Comparison of ENCODE assay signal across 8 cellular contexts in the genomic region with DNA sequence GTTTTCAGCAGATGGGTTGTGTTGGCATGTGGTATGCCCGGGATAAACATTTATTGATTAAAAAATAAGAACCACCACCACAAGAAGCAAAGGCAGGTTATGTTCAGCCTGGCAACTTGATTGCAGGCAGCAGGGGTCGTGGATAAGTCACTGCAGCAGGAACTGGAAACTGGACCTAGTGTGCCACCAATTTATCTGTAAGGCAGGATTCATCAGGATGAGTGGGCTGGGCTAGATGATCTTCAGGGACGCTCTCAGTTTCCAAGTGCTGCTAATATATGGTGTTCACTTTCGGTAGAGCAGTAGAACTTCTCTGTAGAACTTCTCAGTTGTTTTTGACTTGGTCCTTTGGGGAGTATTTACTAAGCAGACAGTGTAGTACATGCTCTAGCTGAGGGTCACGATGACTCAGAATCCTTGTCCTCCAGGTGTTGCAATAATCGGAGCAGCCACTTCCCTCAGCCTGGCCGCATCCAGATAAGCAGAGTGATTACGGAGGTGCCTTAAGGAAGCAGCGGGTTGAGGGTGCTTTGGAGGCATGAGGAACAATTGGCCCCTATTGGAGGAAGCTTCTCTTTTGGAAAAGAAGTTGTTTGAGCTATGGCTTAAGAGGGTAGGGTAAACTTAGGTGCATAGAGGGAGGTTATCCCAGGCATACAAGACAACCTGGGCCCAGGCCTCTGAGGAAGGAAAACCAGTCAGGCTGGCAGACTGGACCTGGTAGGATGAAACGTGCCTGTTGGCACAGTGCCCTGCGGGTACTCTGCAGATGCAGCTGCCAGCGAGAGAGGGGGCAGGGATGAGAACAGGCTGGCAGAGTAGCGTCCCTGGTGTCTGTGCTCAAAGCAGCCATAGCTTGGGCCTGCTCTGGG.
DNase-seq lines count a peak whose midpoint lies in the region; ATAC-seq and TF ChIP-seq lines count a peak whose summit lies in the region.

No MANE protein-coding gene starts in this region.

- no peaks in the 10 kb centered on the region for H3K9me3 ChIP-seq in HCT116 (ENCODE audit: control insufficient read depth in 1 of 2, insufficient read depth in 1 of 2, low read depth in 1 of 2, low read length in 2 of 2)

- peak overlapping the region in 1 of 2 experiments; percentile 30; a peak in 2 of 4 replicates for H3K4me3 ChIP-seq in HCT116 (replicated peaks in 1 of 2; ENCODE audit: low read depth in 1 of 2, low read length in 2 of 2)

- no peaks in the 10 kb centered on the region for H4K20me1 ChIP-seq in HCT116 (ENCODE audit: insufficient read depth)

- H3K36me3 ChIP-seq in HCT116 (ENCODE audit: control insufficient read depth in 1 of 2, insufficient read depth in 2 of 2, low read length in 2 of 2) = no peaks in the 10 kb centered on the region

- no peaks in the 10 kb centered on the region for H3K79me2 ChIP-seq in HCT116 (ENCODE audit: insufficient read depth, low read length)

- POLR2A ChIA-PET in HCT116 (lab: Charles Lee) = no interaction called here

- peak overlapping the region; percentile 79 for H3K27ac ChIP-seq in HCT116 (ENCODE audit: low read depth, low read length)

- TF ChIP-seq RAD21 in HCT116 (IDR thresholded peaks at IDR 0.05; ENCODE audit: low read depth) = 0 out of 2 replicates have a peak, but pooled peaks have one; percentile 22

- ATAC-seq in HCT116 (peak; percentile 93), HG03045 (IDR thresholded peaks at IDR 0.05; ENCODE audit: unreplicated experiment) (no peak), HG02840 (IDR thresholded peaks at IDR 0.05; ENCODE audit: low FRiP score, unreplicated experiment) (no peak)

- CTCF ChIA-PET in HCT116 (lab: Charles Lee) = interaction anchor here (1.1 kb wide), 1 partner anchor 54 kb away, joined by 3 read pairs; no protein-coding TSS in a partner anchor

- H3K9me2 ChIP-seq in HCT116 (ENCODE audit: insufficient read depth) = no peaks in the 10 kb centered on the region

- H2AFZ ChIP-seq in HCT116 (ENCODE audit: low read depth, low read length, poor library complexity, severe bottlenecking) = peak overlapping the region; percentile 23

- peak overlapping the region; percentile 39 for H3K9ac ChIP-seq in HCT116 (ENCODE audit: low read length)

- no peak for TF ChIP-seq POLR2A in HCT116 (IDR thresholded peaks at IDR 0.05; ENCODE audit: borderline replicate concordance, extremely low read depth, insufficient read depth, insufficient read length)

- peaks cover 54 to 69% of the 10 kb centered on the region in 2 experiments for H3K4me1 ChIP-seq in HCT116 (ENCODE audit: control insufficient read depth in 1 of 2, insufficient read depth in 2 of 2, low read length in 2 of 2)

- H3K27me3 ChIP-seq in HCT116 (ENCODE audit: insufficient read depth, low read length) = no peaks in the 10 kb centered on the region

- peak; percentile 86 for DNase-seq in HCT116 (ENCODE audit: low read depth, low spot score)
- DNase-seq in NCI-H524 (lab: John Stamatoyannopoulos, UW) = peak; percentile 93 to 98
- DNase-seq in cerebellar cortex (ENCODE audit: low spot score) = peak; percentile 72
- DNase-seq in mucosa of gallbladder (ENCODE audit: low spot score) = peak; percentile 77
- DNase-seq in foreskin melanocyte = no peak
- DNase-seq in DMS114 treated with DMSO at 0.1 percent for 48 hours (lab: John Stamatoyannopoulos, UW; ENCODE audit: unreplicated experiment) = no peak

- no TSS peak for BruUV-seq in HCT116 (replicated peaks; lab: Mats Ljungman, UMichigan)

- peak overlapping the region; percentile 73 for H3K4me2 ChIP-seq in HCT116 (ENCODE audit: low read length)

- intact Hi-C loops in HCT116 (cut with micrococcal nuclease) = loop anchor here (5.0 kb wide), 2 partner anchors 84 to 174 kb away; partner anchors contain the start of gene DAAM1

- RAD21 ChIA-PET in HCT116 (lab: Charles Lee; ENCODE audit: low non-redundant PET in 1 of 2, low total read pairs in 2 of 2, uncharacterized antibody in 2 of 2, unreplicated experiment in 2 of 2) = interaction anchor here in 1 of 2 experiments (1.0 kb wide), 1 partner anchor 173 kb away, joined by 3 read pairs; the partner anchor contains the start of gene DAAM1

- TF ChIP-seq CTCF in HCT116 (IDR thresholded peaks at IDR 0.05 in 2 of 3, conservative IDR thresholded peaks at IDR 0.05 in 1 of 3; ENCODE audit: borderline replicate concordance in 1 of 3, insufficient read depth in 1 of 3, low read depth in 2 of 3, low read length in 2 of 3) = no peak

TF ChIP-seq in HCT116, 20 proteins besides CTCF, POLR2A, EP300 and RAD21:
- TF ChIP-seq SIN3A (IDR thresholded peaks at IDR 0.05; ENCODE audit: low read depth) = peak; percentile 63
- TF ChIP-seq JUND (IDR thresholded peaks at IDR 0.05) = peak; percentile 88
- peak; percentile 74 for TF ChIP-seq SP1 (IDR thresholded peaks at IDR 0.05; ENCODE audit: low read depth)
- TF ChIP-seq POLR2AphosphoS5 (IDR thresholded peaks at IDR 0.05; ENCODE audit: low read depth, low read length) = peak; percentile 30; the same call in 1 of the 2 replicates
- TF ChIP-seq EZH2phosphoT487 (IDR thresholded peaks at IDR 0.05; ENCODE audit: borderline replicate concordance) = no peak
- TF ChIP-seq, protein P1, sequence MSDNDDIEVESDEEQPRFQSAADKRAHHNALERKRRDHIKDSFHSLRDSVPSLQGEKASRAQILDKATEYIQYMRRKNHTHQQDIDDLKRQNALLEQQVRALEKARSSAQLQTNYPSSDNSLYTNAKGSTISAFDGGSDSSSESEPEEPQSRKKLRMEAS (IDR thresholded peaks at IDR 0.05) = peak; percentile 54
- peak; percentile 81 for TF ChIP-seq FOSL1 (IDR thresholded peaks at IDR 0.05; ENCODE audit: low read depth)
- no peak for TF ChIP-seq EZH2 (IDR thresholded peaks at IDR 0.05)
- peak; percentile 99 for TF ChIP-seq CEBPB (IDR thresholded peaks at IDR 0.05; ENCODE audit: low read depth)
- peak; percentile 64 for TF ChIP-seq SRF (IDR thresholded peaks at IDR 0.05; ENCODE audit: low read depth)
- no peak for TF ChIP-seq EGR1 (IDR thresholded peaks at IDR 0.05; ENCODE audit: low read depth)
- peak; percentile 30; the same call in 1 of the 2 replicates for TF ChIP-seq ZFX (IDR thresholded peaks at IDR 0.05)
- peak; percentile 91 for TF ChIP-seq CBX3 (IDR thresholded peaks at IDR 0.05; ENCODE audit: low read depth)

Comparison
In these comparisons a context has a peak if more than half of its experiments do, and no peak if none do; other contexts are left out.
1. DNase-seq: peak in HCT116 (single experiment), NCI-H524 (2 of 2), cerebellar cortex (single experiment) and mucosa of gallbladder (single experiment); none in foreskin melanocyte (single experiment) and DMS114 treated with DMSO at 0.1 percent for 48 hours (single experiment).